ENCODE assay signal across 1 cellular context in genomic region chr1:120176092-120176855, GRCh38.
TF ChIP-seq lines count a peak whose summit lies in the region.

TSS of gene SEC22B (minus strand) at chr1:120176520. CDS start at chr1:120176381, 139 bp downstream.

TF ChIP-seq in HepG2, 621 proteins besides CTCF, POLR2A, EP300 and RAD21 (continued from another document and continues in another):
- TF ChIP-seq PLSCR1 (CRISPR knock-in tag; IDR thresholded peaks at IDR 0.05; ENCODE audit: borderline replicate concordance): no peak; the same call in 1 of the 2 replicates
- no peak for TF ChIP-seq ZNF407 (CRISPR knock-in tag; IDR thresholded peaks at IDR 0.05; ENCODE audit: not compliant biosample characterization)
- TF ChIP-seq ZBTB37 (CRISPR knock-in tag; IDR thresholded peaks at IDR 0.05): no peak
- TF ChIP-seq ZNF513 (CRISPR knock-in tag; conservative IDR thresholded peaks at IDR 0.05): peak; percentile 58; the same call in 1 of the 2 replicates
- TF ChIP-seq ZBTB42 (CRISPR knock-in tag; IDR thresholded peaks at IDR 0.05): no peak
- TF ChIP-seq ZFP37 (CRISPR knock-in tag; IDR thresholded peaks at IDR 0.05; ENCODE audit: borderline replicate concordance): no peak
- TF ChIP-seq SRF (IDR thresholded peaks at IDR 0.05; ENCODE audit: low read depth, low read length): 0 out of 2 replicates have a peak, but pooled peaks have one; percentile 57
- no peak for TF ChIP-seq PRDM4 (CRISPR knock-in tag; IDR thresholded peaks at IDR 0.05; ENCODE audit: borderline replicate concordance)
- TF ChIP-seq U2AF1 (optimal IDR thresholded peaks at IDR 0.05; ENCODE audit: low read depth, low read length): peak; percentile 85
- peak; percentile 91 for TF ChIP-seq KMT2B (CRISPR knock-in tag; IDR thresholded peaks at IDR 0.05)
- TF ChIP-seq TCF7L2 (IDR thresholded peaks at IDR 0.05; ENCODE audit: low read depth, low read length): no peak
- TF ChIP-seq ZNF672 (CRISPR knock-in tag; IDR thresholded peaks at IDR 0.05): no peak
- TF ChIP-seq TEF (CRISPR knock-in tag; IDR thresholded peaks at IDR 0.05): no peak
- TF ChIP-seq TFDP1 (CRISPR knock-in tag; IDR thresholded peaks at IDR 0.05; ENCODE audit: borderline replicate concordance): peak; percentile 72; the same call in 1 of the 2 replicates
- peak; percentile 97 for TF ChIP-seq DMAP1 (CRISPR knock-in tag; IDR thresholded peaks at IDR 0.05)
- TF ChIP-seq SRY (CRISPR knock-in tag; IDR thresholded peaks at IDR 0.05): peak; percentile 86
- TF ChIP-seq SAP130 (CRISPR knock-in tag; IDR thresholded peaks at IDR 0.05; ENCODE audit: low read depth): peak; percentile 95
- TF ChIP-seq ZNF136 (CRISPR knock-in tag; IDR thresholded peaks at IDR 0.05; ENCODE audit: low read depth): no peak
- TF ChIP-seq PLRG1 (conservative IDR thresholded peaks at IDR 0.05): no peak
- TF ChIP-seq ZNF784 (CRISPR knock-in tag; IDR thresholded peaks at IDR 0.05; ENCODE audit: borderline replicate concordance): peak; percentile 55; the same call in 1 of the 2 replicates
- no peak for TF ChIP-seq ZNF251 (CRISPR knock-in tag; IDR thresholded peaks at IDR 0.05)
- TF ChIP-seq MXD1 (CRISPR knock-in tag; IDR thresholded peaks at IDR 0.05): no peak
- TF ChIP-seq IKZF4 (CRISPR knock-in tag; IDR thresholded peaks at IDR 0.05; ENCODE audit: borderline replicate concordance, low read depth, not compliant biosample characterization): no peak
- TF ChIP-seq ZNF83 (CRISPR knock-in tag; IDR thresholded peaks at IDR 0.05; ENCODE audit: borderline replicate concordance): no peak
- TF ChIP-seq GRHL1 (CRISPR knock-in tag; conservative IDR thresholded peaks at IDR 0.05): no peak
- TF ChIP-seq ZFP62 (CRISPR knock-in tag; IDR thresholded peaks at IDR 0.05): no peak
- peak; percentile 88 for TF ChIP-seq KLF11 (CRISPR knock-in tag; IDR thresholded peaks at IDR 0.05)
- TF ChIP-seq CHCHD3 (CRISPR knock-in tag; IDR thresholded peaks at IDR 0.05): no peak
- peak; percentile 69 for TF ChIP-seq GFI1 (CRISPR knock-in tag; IDR thresholded peaks at IDR 0.05; ENCODE audit: borderline replicate concordance)
- TF ChIP-seq THAP9 (CRISPR knock-in tag; IDR thresholded peaks at IDR 0.05; ENCODE audit: borderline replicate concordance): peak; percentile 85; the same call in 1 of the 2 replicates
- TF ChIP-seq MLLT10 (CRISPR knock-in tag; IDR thresholded peaks at IDR 0.05): no peak
- no peak; the same call in 1 of the 2 replicates for TF ChIP-seq ZNF7 (CRISPR knock-in tag; IDR thresholded peaks at IDR 0.05)
